ENCODE assay signal across 10 cellular contexts in the genomic region with DNA sequence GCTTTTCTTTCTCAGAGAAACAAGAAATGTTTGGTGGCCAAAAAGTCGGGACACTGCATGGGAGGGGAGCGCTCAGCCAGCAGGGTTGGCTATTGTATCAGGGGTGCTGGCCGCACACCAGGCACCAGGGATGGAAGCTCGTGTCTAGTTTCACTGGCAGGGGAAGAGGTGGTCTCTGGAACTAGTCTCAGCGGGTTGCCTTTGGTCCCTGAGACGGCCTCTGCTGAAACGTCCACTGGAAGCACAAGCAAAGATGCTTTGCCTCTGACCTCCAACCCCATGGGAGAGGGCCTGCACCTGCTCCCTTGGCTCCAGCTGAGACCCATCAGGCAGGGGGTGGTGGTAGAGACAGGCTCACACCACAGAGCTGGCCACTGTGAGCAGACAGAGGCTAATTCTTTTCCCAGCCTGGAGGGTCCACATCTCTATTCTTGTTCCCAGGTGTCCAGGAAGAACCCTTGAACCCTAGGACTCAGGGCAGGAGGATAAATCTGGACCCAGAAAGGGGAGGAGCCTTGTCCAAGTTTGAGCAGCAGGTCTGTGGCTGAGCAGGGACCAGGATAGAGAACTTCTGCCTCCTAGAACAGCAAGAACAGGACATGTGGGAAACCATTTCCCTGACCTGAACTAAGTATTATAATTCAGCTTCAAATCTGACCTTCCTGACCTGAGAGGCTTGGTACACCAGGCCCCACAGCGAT.
DNase-seq lines count a peak whose midpoint lies in the region; ATAC-seq and TF ChIP-seq lines count a peak whose summit lies in the region.
"Had no signal": no experiment of that assay in that cellular context is flagged by ENCODE, and none has a peak within 500 bp of the region (broad histone marks: within the 10 kb centered on the region; RNA-seq: fewer than 3 reads in every experiment).

No MANE protein-coding gene starts in this region.

- intact Hi-C loops in heart right ventricle (cut with DNase I), result loop anchor here in 2 of 10 donors (5.0 to 10.0 kb wide), 2 partner anchors 51 to 104 kb away; a partner anchor contains a TSS

- no peak for TF ChIP-seq CTCF in heart right ventricle (IDR thresholded peaks at IDR 0.05)
- TF ChIP-seq CTCF in retinal pigment epithelial cell (conservative IDR thresholded peaks at IDR 0.05; ENCODE audit: low read depth, low read length), result no peak

- 27 to 33% methylated on average over 8 of the region's 8 CpGs for WGBS in heart right ventricle, 2 donors

- no peaks in the 10 kb centered on the region for H3K27me3 ChIP-seq in heart right ventricle

- H3K36me3 ChIP-seq in ES-I3 (ENCODE audit: insufficient read depth, low read length) (no peaks in the 10 kb centered on the region), SK-N-MC (ENCODE audit: insufficient read depth, low read length) (no peaks in the 10 kb centered on the region), heart right ventricle (peaks cover 0 to 10% (median 0%) of the 10 kb centered on the region in 9 donors)

- DNase-seq in SK-N-MC (ENCODE audit: low read depth, low spot score) (no peak), heart right ventricle (no peak), retinal pigment epithelial cell (ENCODE audit: low read depth) (no peak), NCI-H2196 (lab: John Stamatoyannopoulos, UW; ENCODE audit: unreplicated experiment) (no peak), occipital lobe (lab: John Stamatoyannopoulos, UW) (no peak)
- DNase-seq: activated T-cell treated with anti-CD3 and anti-CD28 coated beads, Interleukin-2, amount 50 U/mL, for 24 hours; PC-3 had no signal

- H3K27ac ChIP-seq in SK-N-MC (no peak overlapping the region), heart right ventricle (peak overlapping the region in 9 of 10 donors; percentile 5 to 99 (median 87))

- peaks cover 8% of the 10 kb centered on the region for H3K4me1 ChIP-seq in ES-I3 (ENCODE audit: insufficient read depth, low read length)
- peaks cover 19 to 87% (median 70%) of the 10 kb centered on the region in 9 donors for H3K4me1 ChIP-seq in heart right ventricle

- H3K9me3 ChIP-seq in ES-I3 (ENCODE audit: control insufficient read depth, insufficient read depth, low read length) (no peaks in the 10 kb centered on the region), SK-N-MC (ENCODE audit: low read depth, low read length) (no peaks in the 10 kb centered on the region), heart right ventricle (no peaks in the 10 kb centered on the region)

- ATAC-seq in heart right ventricle (peak in 4 of 8 donors; percentile 4 to 16 (median 12)), HG02938 (IDR thresholded peaks at IDR 0.05; ENCODE audit: unreplicated experiment) (no peak), GM18873 (IDR thresholded peaks at IDR 0.05; ENCODE audit: low FRiP score, unreplicated experiment) (no peak)
- ATAC-seq: PC-3 had no signal

- H3K4me3 ChIP-seq in SK-N-MC, result peak overlapping the region; percentile 33; the same call in 1 of the 2 replicates
- peak overlapping the region in 8 of 10 donors; percentile 22 to 61 (median 50) for H3K4me3 ChIP-seq in heart right ventricle
- peak overlapping the region; percentile 58 for H3K4me3 ChIP-seq in retinal pigment epithelial cell (ENCODE audit: low read length)

- H3K9ac ChIP-seq in ES-I3 (ENCODE audit: low read depth, low read length) (0 out of 2 replicates have a peak overlapping the region, but pooled peaks have one; percentile 19), SK-N-MC (ENCODE audit: insufficient read length) (peak overlapping the region; percentile 19)
